18 cellular contexts compared by ENCODE assay signal in the genomic region with DNA sequence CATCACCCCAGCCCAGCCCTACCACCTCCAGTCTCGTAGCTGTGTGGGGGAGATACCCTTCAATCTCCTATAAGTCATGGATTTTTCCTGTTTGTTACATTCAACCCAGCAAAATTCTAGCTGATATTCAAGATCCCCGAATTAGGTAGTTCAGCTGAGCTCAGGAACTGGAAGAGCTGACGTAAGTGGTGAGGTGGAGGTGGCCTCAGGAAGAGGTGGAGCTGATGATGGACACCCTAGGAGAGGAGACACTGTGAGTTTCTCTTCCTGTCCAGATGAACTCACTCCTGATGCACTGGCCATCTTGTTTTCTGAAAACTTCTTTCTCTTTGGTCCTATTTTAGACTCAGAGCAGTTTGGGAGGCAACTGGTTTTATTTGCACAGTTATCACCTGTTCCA.
DNase-seq lines count a peak whose midpoint lies in the region; ATAC-seq, FAIRE-seq and TF ChIP-seq lines count a peak whose summit lies in the region.
"Had no signal": no experiment of that assay in that cellular context is flagged by ENCODE, and none has a peak within 500 bp of the region (broad histone marks: within the 10 kb centered on the region; RNA-seq: fewer than 3 reads in every experiment).

No MANE protein-coding gene starts in this region.

- H4K91ac ChIP-seq in mesenchymal stem cell (ENCODE audit: low read length), result no peak overlapping the region

- H3K36me3 Mint-ChIP-seq in endothelial cell (ENCODE audit: low read depth, unreplicated experiment), result peaks cover 9% of the 10 kb centered on the region
- H3K36me3 Mint-ChIP-seq in CD4-positive, alpha-beta T cell (ENCODE audit: low read depth), result no peaks in the 10 kb centered on the region
- H3K36me3 Mint-ChIP-seq: CD4-positive, alpha-beta memory T cell had no signal

- no peak overlapping the region for H3K14ac ChIP-seq in mesenchymal stem cell (ENCODE audit: low read length in 2 of 2)

- peak overlapping the region; percentile 47 for H2AK5ac ChIP-seq in mesenchymal stem cell (ENCODE audit: low read length, severe bottlenecking)

- peak; percentile 36 for DNase-seq in cardiac septum (ENCODE audit: low spot score)
- no peak for DNase-seq in right atrium auricular region (ENCODE audit: low spot score)
- DNase-seq in endothelial cell (ENCODE audit: low spot score), result no peak
- DNase-seq in mesenchymal stem cell, result no peak
- no peak for DNase-seq in body of pancreas
- no peak for DNase-seq in CD4-positive, alpha-beta T cell
- DNase-seq in HTR-8/SVneo (ENCODE audit: insufficient read length, low spot score), result no peak
- DNase-seq: AML-193; Calu3; CD4-positive, alpha-beta memory T cell; DMS79 treated with DMSO at 0.1 percent for 48 hours; GF-D8; H9 had no signal

- H3K27me3 ChIP-seq in right atrium auricular region, result no peaks in the 10 kb centered on the region
- H3K27me3 ChIP-seq in mesenchymal stem cell (ENCODE audit: control insufficient read depth in 1 of 2, insufficient read depth in 1 of 2, low read length in 2 of 2), result peaks cover 0 to 22% of the 10 kb centered on the region in 2 experiments
- no peaks in the 10 kb centered on the region for H3K27me3 ChIP-seq in subcutaneous abdominal adipose tissue (ENCODE audit: control insufficient read depth in 5 of 5, insufficient read depth in 4 of 5, low read length in 5 of 5)
- no peaks in the 10 kb centered on the region for H3K27me3 ChIP-seq in body of pancreas
- no peaks in the 10 kb centered on the region for H3K27me3 ChIP-seq in CD4-positive, alpha-beta T cell (ENCODE audit: control insufficient read depth, insufficient read depth, low read length)

- peaks cover 3% of the 10 kb centered on the region for H3K27me3 Mint-ChIP-seq in endothelial cell (ENCODE audit: unreplicated experiment)
- no peaks in the 10 kb centered on the region for H3K27me3 Mint-ChIP-seq in CD4-positive, alpha-beta T cell

- peaks cover 5% of the 10 kb centered on the region for H3K9me3 Mint-ChIP-seq in endothelial cell (ENCODE audit: unreplicated experiment)
- H3K9me3 Mint-ChIP-seq in CD4-positive, alpha-beta T cell, result no peaks in the 10 kb centered on the region
- H3K9me3 Mint-ChIP-seq: CD4-positive, alpha-beta memory T cell; H9 had no signal

- intact Hi-C loops in cardiac septum (cut with DNase I) (no loop called here), body of pancreas (cut with DNase I) (no loop called here)
- intact Hi-C loops in CD4-positive, alpha-beta T cell (cut with DNase I, micrococcal nuclease), result no loop called here

- H3K9me3 ChIP-seq in right atrium auricular region, result no peaks in the 10 kb centered on the region
- H3K9me3 ChIP-seq in mesenchymal stem cell (ENCODE audit: control insufficient read depth, low read length), result no peaks in the 10 kb centered on the region
- no peaks in the 10 kb centered on the region for H3K9me3 ChIP-seq in subcutaneous abdominal adipose tissue (ENCODE audit: control insufficient read depth in 5 of 5, low read length in 5 of 5)
- H3K9me3 ChIP-seq in body of pancreas, result no peaks in the 10 kb centered on the region
- H3K9me3 ChIP-seq in CD4-positive, alpha-beta T cell (ENCODE audit: control insufficient read depth, low read length), result no peaks in the 10 kb centered on the region
- H3K9me3 ChIP-seq: A549 had no signal

- H3K27ac Mint-ChIP-seq in endothelial cell (ENCODE audit: unreplicated experiment), result peak overlapping the region; percentile 100
- no peak overlapping the region for H3K27ac Mint-ChIP-seq in CD4-positive, alpha-beta T cell

- no peak overlapping the region for H2BK120ac ChIP-seq in mesenchymal stem cell (ENCODE audit: low read depth, low read length)

- H2BK15ac ChIP-seq in mesenchymal stem cell (ENCODE audit: low read depth, poor library complexity, severe bottlenecking), result no peak overlapping the region

- no peak overlapping the region for H3K9ac ChIP-seq in mesenchymal stem cell (ENCODE audit: low read length)
- no peak overlapping the region for H3K9ac ChIP-seq in subcutaneous abdominal adipose tissue (ENCODE audit: low read length in 5 of 5)

- FAIRE-seq in HTR-8/SVneo (lab: Jason Lieb, UNC), result no peak
- FAIRE-seq: A549, H1 had no signal

- no peak overlapping the region for H2AFZ ChIP-seq in mesenchymal stem cell (ENCODE audit: low read depth, low read length)

- no peaks in the 10 kb centered on the region for H3K36me3 ChIP-seq in right atrium auricular region
- H3K36me3 ChIP-seq in mesenchymal stem cell (ENCODE audit: control insufficient read depth in 1 of 2, insufficient read depth in 2 of 2, low read depth in 1 of 2, low read length in 2 of 2), result no peaks in the 10 kb centered on the region
- no peaks in the 10 kb centered on the region for H3K36me3 ChIP-seq in subcutaneous abdominal adipose tissue (ENCODE audit: control insufficient read depth in 5 of 5, insufficient read depth in 5 of 5, low read length in 5 of 5)
- H3K36me3 ChIP-seq in body of pancreas (replicated peaks in 1 of 2; ENCODE audit: insufficient read depth in 1 of 2, low read depth in 2 of 2), result no peaks in the 10 kb centered on the region

- peak overlapping the region in 1 of 2 experiments; percentile 40 for H2BK12ac ChIP-seq in mesenchymal stem cell (ENCODE audit: low read length in 2 of 2)

- POLR2A ChIA-PET in CD4-positive, alpha-beta T cell (lab: Charles Lee), result no interaction called here

- H3K27ac ChIP-seq in right atrium auricular region, result no peak overlapping the region
- no peak overlapping the region for H3K27ac ChIP-seq in mesenchymal stem cell (ENCODE audit: low read length, poor library complexity, severe bottlenecking)
- peak overlapping the region; percentile 67 for H3K27ac ChIP-seq in subcutaneous abdominal adipose tissue (ENCODE audit: low read depth, low read length)
- H3K27ac ChIP-seq in body of pancreas, result no peak overlapping the region
- H3K27ac ChIP-seq in CD4-positive, alpha-beta T cell (ENCODE audit: low read depth, low read length), result no peak overlapping the region
- H3K27ac ChIP-seq: 22Rv1, A549, C4-2B had no signal

- TF ChIP-seq CTCF in right atrium auricular region (IDR thresholded peaks at IDR 0.05) (no peak), endothelial cell (IDR thresholded peaks at IDR 0.05; ENCODE audit: unreplicated experiment) (no peak), body of pancreas (IDR thresholded peaks at IDR 0.05) (no peak)
- no peak for TF ChIP-seq CTCF in CD4-positive, alpha-beta T cell (IDR thresholded peaks at IDR 0.05)

- no peaks in the 10 kb centered on the region for H3K79me1 ChIP-seq in mesenchymal stem cell (replicated peaks; ENCODE audit: low read length, poor library complexity, severe bottlenecking)

- no peak overlapping the region for H2BK5ac ChIP-seq in mesenchymal stem cell (ENCODE audit: low read depth, low read length, poor library complexity, severe bottlenecking)

- WGBS in mesenchymal stem cell, result 50% methylated on average over 2 of the region's 3 CpGs
- 37 to 45% methylated on average over 3 of the region's 3 CpGs for WGBS in body of pancreas, 2 donors

- CTCF ChIA-PET in CD4-positive, alpha-beta T cell (lab: Charles Lee), result no interaction called here

- peaks cover 62% of the 10 kb centered on the region for H3K4me1 Mint-ChIP-seq in endothelial cell (ENCODE audit: unreplicated experiment)
- no peaks in the 10 kb centered on the region for H3K4me1 Mint-ChIP-seq in CD4-positive, alpha-beta T cell (ENCODE audit: low read depth)

- TF ChIP-seq POLR2A in body of pancreas (IDR thresholded peaks at IDR 0.05), result no peak

- H3K4me3 Mint-ChIP-seq in endothelial cell (ENCODE audit: unreplicated experiment), result peak overlapping the region; percentile 5
- H3K4me3 Mint-ChIP-seq in CD4-positive, alpha-beta T cell, result no peak overlapping the region
- H3K4me3 Mint-ChIP-seq: CD4-positive, alpha-beta memory T cell; H9 had no signal

- no peak overlapping the region for H3K4me3 ChIP-seq in right atrium auricular region
- no peak overlapping the region for H3K4me3 ChIP-seq in mesenchymal stem cell (ENCODE audit: insufficient read depth in 1 of 2, low read depth in 1 of 2, low read length in 2 of 2)
- no peak overlapping the region for H3K4me3 ChIP-seq in subcutaneous abdominal adipose tissue (ENCODE audit: low read depth in 1 of 5, low read length in 5 of 5)
- H3K4me3 ChIP-seq in body of pancreas, result no peak overlapping the region
- H3K4me3 ChIP-seq: A549 had no signal

- no peak overlapping the region for H3K23ac ChIP-seq in mesenchymal stem cell (ENCODE audit: low read length in 2 of 2)

- no peak for ATAC-seq in body of pancreas
- ATAC-seq in CD4-positive, alpha-beta T cell (ENCODE audit: poor library complexity), result no peak
- ATAC-seq: A549 had no signal

- no peak overlapping the region for H3K4me2 ChIP-seq in mesenchymal stem cell (ENCODE audit: low read length, poor library complexity, severe bottlenecking)
- H3K4me2 ChIP-seq: A549 had no signal

- H4K8ac ChIP-seq in mesenchymal stem cell (ENCODE audit: low read length), result no peak overlapping the region

- H3K4me1 ChIP-seq in right atrium auricular region, result no peaks in the 10 kb centered on the region
- H3K4me1 ChIP-seq in mesenchymal stem cell (ENCODE audit: control insufficient read depth, insufficient read depth, low read depth, low read length), result peaks cover 14% of the 10 kb centered on the region
- peaks cover 0 to 21% (median 10%) of the 10 kb centered on the region in 5 donors for H3K4me1 ChIP-seq in subcutaneous abdominal adipose tissue (ENCODE audit: control insufficient read depth in 5 of 5, insufficient read depth in 5 of 5, low read length in 5 of 5)
- H3K4me1 ChIP-seq in body of pancreas, result peaks cover 3% of the 10 kb centered on the region
- H3K4me1 ChIP-seq: A549 had no signal

- H3K18ac ChIP-seq in mesenchymal stem cell (ENCODE audit: low read depth in 1 of 2, low read length in 2 of 2), result no peak overlapping the region

- no peak overlapping the region for H3K4ac ChIP-seq in mesenchymal stem cell (ENCODE audit: low read depth in 1 of 2, low read length in 2 of 2)
